ENCODE assay signal across 24 cellular contexts in genomic region chr9:72933730-72934665, GRCh38. TPM values are rescaled to one million over a fixed set of nuclear protein-coding genes. Genes with fewer than 3 reads are reported as not detected.
"Had no signal": no experiment of that assay in that cellular context is flagged by ENCODE, and none has a peak within 500 bp of the region (broad histone marks: within the 10 kb centered on the region; RNA-seq: fewer than 3 reads in every experiment).

No MANE protein-coding gene starts in this region.

- DNase-seq: activated CD4-positive, alpha-beta memory T cell treated with anti-CD3 and anti-CD28 coated beads for 36 hours; activated CD4-positive, alpha-beta T cell treated with anti-CD3 and anti-CD28 coated beads, Interleukin-2, amount 10 ng/mL, durations not matched to agents 24 days and 14 days; activated CD4-positive, CD25-positive, alpha-beta regulatory T cell treated with anti-CD3 and anti-CD28 coated beads, Interleukin-2, amount 50 U/mL, for 72 hours; activated CD8-positive, alpha-beta memory T cell treated with anti-CD3 and anti-CD28 coated beads, Interleukin-2, amount 50 U/mL, for 4 hours; activated gamma-delta T cell treated with Interleukin-2 at 50 U/mL for 16 hours; activated naive CD4-positive, alpha-beta T cell treated with anti-CD3 and anti-CD28 coated beads, Interleukin-2, amount 50 U/mL, for 16 hours; activated T-cell treated with anti-CD3 and anti-CD28 coated beads, Interleukin-2, amount 50 U/mL, for 1 hour; amniotic stem cell; caudate nucleus; endodermal cell; foreskin keratinocyte; right cardiac atrium; stimulated activated CD4-positive, alpha-beta T cell treated with anti-CD3 and anti-CD28 coated beads, Interleukin-4, amount 100 ng/mL, for 1 hour; stimulated activated naive CD8-positive, alpha-beta T cell treated with anti-CD3 and anti-CD28 coated beads, Interleukin-15, Interleukin-2, amounts not matched to agents 100 U/mL and 50 U/mL, for 24 hours; SW 1271; T-helper 17 cell; T1000; testis; upper lobe of left lung had no signal

- H3K9me3 ChIP-seq: testis, upper lobe of left lung, vagina had no signal

- H3K27me3 ChIP-seq: foreskin keratinocyte, testis, upper lobe of left lung, vagina had no signal

- H3K4me1 ChIP-seq: foreskin keratinocyte, testis had no signal

- H3K4me3 ChIP-seq: testis, upper lobe of left lung, vagina had no signal

- H3K27ac ChIP-seq: foreskin keratinocyte, testis, upper lobe of left lung, vagina had no signal

- ATAC-seq: activated T-helper 17 cell treated with anti-CD3 and anti-CD28 coated beads, Interleukin-2, amount 50 U/mL, for 72 hours; esophagus mucosa; foreskin keratinocyte; natural killer cell treated with Interleukin-12 subunit alpha and Interleukin-12 subunit beta and Interleukin-15 and Interleukin-18, amount 100 ng/mL, for 72 hours; right cardiac atrium; stimulated activated naive CD8-positive, alpha-beta T cell treated with anti-CD3 and anti-CD28 coated beads, Interleukin-15, Interleukin-2, amounts not matched to agents 100 U/mL and 50 U/mL, for 24 hours; T-helper 17 cell had no signal

RNA-seq across cellular contexts. Expression of gene ALDH1A1, which starts 18.9 kb away (rescaled TPM):
- total RNA-seq: activated CD4-positive, alpha-beta memory T cell treated with anti-CD3 and anti-CD28 coated beads for 36 hours; activated CD4-positive, alpha-beta T cell treated with anti-CD3 and anti-CD28 coated beads, Interleukin-2, amount 10 ng/mL, durations not matched to agents 24 days and 14 days; activated CD8-positive, alpha-beta memory T cell treated with anti-CD3 and anti-CD28 coated beads for 36 hours; activated T-helper 17 cell treated with anti-CD3 and anti-CD28 coated beads, Interleukin-2, amount 50 U/mL, for 72 hours; natural killer cell treated with Interleukin-12 subunit alpha and Interleukin-12 subunit beta and Interleukin-15 and Interleukin-18, amount 100 ng/mL, for 72 hours had no signal
